ENCODE assay signal across 20 cellular contexts in genomic region chr5:140181525-140181924, GRCh38. TPM values are rescaled to one million over a fixed set of nuclear protein-coding genes. Genes with fewer than 3 reads are reported as not detected.
DNase-seq lines count a peak whose midpoint lies in the region; ATAC-seq and TF ChIP-seq lines count a peak whose summit lies in the region.
"Had no signal": no experiment of that assay in that cellular context is flagged by ENCODE, and none has a peak within 500 bp of the region (broad histone marks: within the 10 kb centered on the region; RNA-seq: fewer than 3 reads in every experiment).

No MANE protein-coding gene starts in this region.

- H3K36me3 ChIP-seq in adipocyte (ENCODE audit: control insufficient read depth, insufficient read depth, low read length, severe bottlenecking) (no peaks in the 10 kb centered on the region), lower lobe of right lung (no peaks in the 10 kb centered on the region), subcutaneous abdominal adipose tissue (ENCODE audit: control insufficient read depth in 5 of 5, insufficient read depth in 5 of 5, low read length in 5 of 5) (no peaks in the 10 kb centered on the region)

- H3K9me3 ChIP-seq in adipocyte (ENCODE audit: control insufficient read depth, low read length) (no peaks in the 10 kb centered on the region), lower lobe of right lung (no peaks in the 10 kb centered on the region), subcutaneous abdominal adipose tissue (ENCODE audit: control insufficient read depth in 5 of 5, low read length in 5 of 5) (no peaks in the 10 kb centered on the region)

- peak overlapping the region; percentile 56 for H3K9ac ChIP-seq in adipocyte (ENCODE audit: low read length)
- peak overlapping the region in 1 of 5 donors; percentile 0 for H3K9ac ChIP-seq in subcutaneous abdominal adipose tissue (ENCODE audit: low read length in 5 of 5)

- ATAC-seq in HG02798 (IDR thresholded peaks at IDR 0.05; ENCODE audit: poor library complexity, unreplicated experiment) = peak; percentile 8
- no peak for ATAC-seq in lower lobe of right lung
- no peak for ATAC-seq in activated naive CD4-positive, alpha-beta T cell treated with anti-CD3 and anti-CD28 coated beads, Interleukin-2, amount 50 U/mL, for 72 hours

- no peak for DNase-seq in adipocyte (ENCODE audit: low read depth)
- no peak for DNase-seq in lower lobe of right lung
- DNase-seq in activated naive CD4-positive, alpha-beta T cell treated with anti-CD3 and anti-CD28 coated beads, Interleukin-2, amount 50 U/mL, for 72 hours (ENCODE audit: low spot score in 2 of 2) = no peak
- no peak for DNase-seq in CD1c-positive myeloid dendritic cell (ENCODE audit: extremely low spot score)
- no peak for DNase-seq in NCI-H774 (lab: John Stamatoyannopoulos, UW)
- DNase-seq in middle frontal gyrus (ENCODE audit: extremely low spot score, low spot score) = no peak
- DNase-seq: activated CD4-positive, alpha-beta T cell treated with anti-CD3 and anti-CD28 coated beads for 4 hours; activated effector memory CD4-positive, alpha-beta T cell treated with Interleukin-2 at 50 U/mL for 16 hours; amniotic stem cell; effector CD8-positive, alpha-beta T cell; EL; Kasumi-1; NCI-H1417 treated with DMSO at 0.1 percent for 48 hours; nucleus accumbens; stimulated activated CD4-positive, alpha-beta T cell treated with anti-CD3 and anti-CD28 coated beads, Interleukin-1b, Interleukin-23, amount 100 ng/mL, for 48 hours had no signal

- H3K27ac ChIP-seq in lower lobe of right lung = peak overlapping the region; percentile 63
- peak overlapping the region; percentile 68 for H3K27ac ChIP-seq in subcutaneous abdominal adipose tissue (ENCODE audit: low read depth, low read length)

- intact Hi-C loops in lower lobe of right lung (cut with DNase I) = no loop called here

- H3K27ac Mint-ChIP-seq in activated naive CD4-positive, alpha-beta T cell treated with anti-CD3 and anti-CD28 coated beads, Interleukin-2, amount 50 U/mL, for 72 hours = no peak overlapping the region
- H3K27ac Mint-ChIP-seq: memory B cell; stimulated activated naive CD8-positive, alpha-beta T cell treated with anti-CD3 and anti-CD28 coated beads, Interleukin-15, Interleukin-2, amounts not matched to agents 100 ng/mL and 50 ng/mL, for 24 hours had no signal

- no peaks in the 10 kb centered on the region for H3K36me3 Mint-ChIP-seq in activated naive CD4-positive, alpha-beta T cell treated with anti-CD3 and anti-CD28 coated beads, Interleukin-2, amount 50 U/mL, for 72 hours
- H3K36me3 Mint-ChIP-seq: memory B cell had no signal

- no peak for TF ChIP-seq CTCF in lower lobe of right lung (IDR thresholded peaks at IDR 0.05)

- H3K9me3 Mint-ChIP-seq in activated naive CD4-positive, alpha-beta T cell treated with anti-CD3 and anti-CD28 coated beads, Interleukin-2, amount 50 U/mL, for 72 hours = no peaks in the 10 kb centered on the region
- H3K9me3 Mint-ChIP-seq: central memory CD8-positive, alpha-beta T cell; memory B cell; stimulated activated naive CD8-positive, alpha-beta T cell treated with anti-CD3 and anti-CD28 coated beads, Interleukin-15, Interleukin-2, amounts not matched to agents 100 ng/mL and 50 ng/mL, for 24 hours had no signal

- no peak overlapping the region for H3K4me3 ChIP-seq in adipocyte (ENCODE audit: low read length)
- no peak overlapping the region for H3K4me3 ChIP-seq in lower lobe of right lung
- H3K4me3 ChIP-seq in subcutaneous abdominal adipose tissue (ENCODE audit: low read depth in 1 of 5, low read length in 5 of 5) = peak overlapping the region in 1 of 5 donors; percentile 32

- H3K4me1 ChIP-seq in adipocyte (ENCODE audit: control insufficient read depth, insufficient read depth, low read length) (peaks cover 62% of the 10 kb centered on the region), lower lobe of right lung (peaks cover 66% of the 10 kb centered on the region), subcutaneous abdominal adipose tissue (ENCODE audit: control insufficient read depth in 5 of 5, insufficient read depth in 5 of 5, low read length in 5 of 5) (peaks cover 0 to 66% (median 60%) of the 10 kb centered on the region in 5 donors)

- no peaks in the 10 kb centered on the region for H3K27me3 ChIP-seq in adipocyte (replicated peaks; ENCODE audit: control insufficient read depth, insufficient read depth, low read length)
- no peaks in the 10 kb centered on the region for H3K27me3 ChIP-seq in lower lobe of right lung (ENCODE audit: low read depth)
- no peaks in the 10 kb centered on the region for H3K27me3 ChIP-seq in subcutaneous abdominal adipose tissue (ENCODE audit: control insufficient read depth in 5 of 5, insufficient read depth in 4 of 5, low read length in 5 of 5)

RNA-seq across cellular contexts. Expression of gene CYSTM1, which starts 6.5 kb away (rescaled TPM):
- 80.4 TPM for total RNA-seq in lower lobe of right lung
- 10 to 100 TPM; 10.8 to 18.8 TPM for total RNA-seq in activated naive CD4-positive, alpha-beta T cell treated with anti-CD3 and anti-CD28 coated beads, Interleukin-2, amount 50 U/mL, for 72 hours

RNA-seq across cellular contexts. Expression of gene IGIP, which starts 55.8 kb away (rescaled TPM):
- total RNA-seq in lower lobe of right lung = 17.7 TPM
- total RNA-seq in activated naive CD4-positive, alpha-beta T cell treated with anti-CD3 and anti-CD28 coated beads, Interleukin-2, amount 50 U/mL, for 72 hours = 1 to 10 TPM; 1.8 to 3.2 TPM
